1 cellular context compared by ENCODE assay signal in the genomic region with DNA sequence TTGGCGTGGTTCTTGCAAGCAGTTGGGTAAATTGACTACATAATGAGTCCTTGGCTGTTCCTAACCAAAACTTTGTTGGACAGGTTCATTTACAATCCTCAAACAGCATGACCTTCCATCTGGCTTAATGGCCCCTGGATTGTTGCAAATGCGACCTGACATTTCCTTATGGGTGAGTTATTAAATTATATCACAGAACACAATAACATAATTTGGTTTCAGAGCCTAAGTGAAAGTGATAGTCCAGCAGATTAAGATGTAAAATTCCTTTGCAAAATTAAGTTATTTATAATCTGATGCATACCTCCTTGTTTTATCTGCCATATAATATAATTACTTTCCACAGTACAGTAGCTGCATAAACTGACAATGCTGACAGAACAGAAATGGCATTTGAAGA.
TF ChIP-seq lines count a peak whose summit lies in the region.

No MANE protein-coding gene starts in this region.

TF ChIP-seq in SK-N-SH treated with all-trans-retinoic acid at 6 μM for 48 hours, 23 proteins besides CTCF, POLR2A, EP300 and RAD21 (continued from another document):
- TF ChIP-seq TSHZ2 (CRISPR knock-in tag; IDR thresholded peaks at IDR 0.05) (peak; percentile 87), CSRNP3 (CRISPR knock-in tag; IDR thresholded peaks at IDR 0.05) (peak; percentile 61; the same call in 1 of the 2 replicates), PATZ1 (CRISPR knock-in tag; IDR thresholded peaks at IDR 0.05; ENCODE audit: borderline replicate concordance) (no peak), CSDC2 (CRISPR knock-in tag; IDR thresholded peaks at IDR 0.05) (no peak), RARB (CRISPR knock-in tag; IDR thresholded peaks at IDR 0.05) (no peak), SNAI2 (CRISPR knock-in tag; IDR thresholded peaks at IDR 0.05) (0 out of 2 replicates have a peak, but pooled peaks have one; percentile 43), ZNF70 (CRISPR knock-in tag; IDR thresholded peaks at IDR 0.05) (no peak), PPARA (CRISPR knock-in tag; IDR thresholded peaks at IDR 0.05; ENCODE audit: borderline replicate concordance) (no peak), OSR1 (CRISPR knock-in tag; IDR thresholded peaks at IDR 0.05) (no peak), ZFP3 (CRISPR knock-in tag; IDR thresholded peaks at IDR 0.05) (peak; percentile 67; the same call in 1 of the 2 replicates), ZFP30 (CRISPR knock-in tag; IDR thresholded peaks at IDR 0.05) (no peak), BACH2 (CRISPR knock-in tag; IDR thresholded peaks at IDR 0.05; ENCODE audit: borderline replicate concordance) (no peak), ARNTL (CRISPR knock-in tag; IDR thresholded peaks at IDR 0.05; ENCODE audit: borderline replicate concordance, low read depth) (no peak)
- TF ChIP-seq, protein P1, sequence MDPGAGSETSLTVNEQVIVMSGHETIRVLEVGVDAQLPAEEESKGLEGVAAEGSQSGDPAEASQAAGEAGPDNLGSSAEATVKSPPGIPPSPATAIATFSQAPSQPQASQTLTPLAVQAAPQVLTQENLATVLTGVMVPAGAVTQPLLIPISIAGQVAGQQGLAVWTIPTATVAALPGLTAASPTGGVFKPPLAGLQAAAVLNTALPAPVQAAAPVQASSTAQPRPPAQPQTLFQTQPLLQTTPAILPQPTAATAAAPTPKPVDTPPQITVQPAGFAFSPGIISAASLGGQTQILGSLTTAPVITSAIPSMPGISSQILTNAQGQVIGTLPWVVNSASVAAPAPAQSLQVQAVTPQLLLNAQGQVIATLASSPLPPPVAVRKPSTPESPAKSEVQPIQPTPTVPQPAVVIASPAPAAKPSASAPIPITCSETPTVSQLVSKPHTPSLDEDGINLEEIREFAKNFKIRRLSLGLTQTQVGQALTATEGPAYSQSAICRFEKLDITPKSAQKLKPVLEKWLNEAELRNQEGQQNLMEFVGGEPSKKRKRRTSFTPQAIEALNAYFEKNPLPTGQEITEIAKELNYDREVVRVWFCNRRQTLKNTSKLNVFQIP (CRISPR knock-in tag; IDR thresholded peaks at IDR 0.05; ENCODE audit: borderline replicate concordance, low read depth): no peak; the same call in 1 of the 2 replicates
